25 cellular contexts compared by ENCODE assay signal in the genomic region with DNA sequence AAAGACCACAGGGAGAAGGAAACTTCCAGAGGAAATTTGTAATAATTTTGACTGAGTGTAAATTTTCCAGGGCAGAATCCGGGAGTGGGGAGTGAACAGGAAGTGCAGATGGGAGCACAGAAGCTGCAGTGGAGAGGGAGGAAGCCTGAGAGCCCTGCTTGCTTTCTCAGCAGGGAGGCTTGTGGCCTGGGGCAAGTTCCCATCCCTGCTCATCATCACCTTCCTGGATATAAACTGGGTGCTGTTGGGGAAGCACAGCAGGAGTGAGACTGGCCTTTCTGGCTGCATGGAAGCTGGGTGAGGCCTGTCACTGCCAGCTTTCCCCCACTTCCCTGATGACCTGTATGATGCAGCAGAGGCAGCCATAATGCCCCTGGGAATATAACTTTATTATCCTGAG.
DNase-seq lines count a peak whose midpoint lies in the region; ATAC-seq and TF ChIP-seq lines count a peak whose summit lies in the region.
"Had no signal": no experiment of that assay in that cellular context is flagged by ENCODE, and none has a peak within 500 bp of the region (broad histone marks: within the 10 kb centered on the region; RNA-seq: fewer than 3 reads in every experiment).

No MANE protein-coding gene starts in this region.

- DNase-seq in MCF 10A (ENCODE audit: unreplicated experiment) (peak; percentile 19), breast epithelium (ENCODE audit: low spot score in 2 of 2) (no peak), SHP77 treated with DMSO at 0.1 percent for 48 hours (lab: John Stamatoyannopoulos, UW) (peak; percentile 35), glomerular visceral epithelial cell (ENCODE audit: extremely low spot score) (peak; percentile 20), NCI-H1436 treated with DMSO at 0.1 percent for 48 hours (lab: John Stamatoyannopoulos, UW) (no peak), HT-29 (ENCODE audit: low spot score) (no peak)
- DNase-seq: activated CD4-positive, alpha-beta T cell treated with anti-CD3 and anti-CD28 coated beads, Interleukin-2, amount 50 U/mL, for 4 hours; activated naive CD4-positive, alpha-beta T cell; amygdala; DMS 273 treated with DMSO at 0.1 percent for 48 hours; HCEC 1CT; KBM-7; NCI-H1092 treated with DMSO at 0.1 percent for 48 hours; NCI-H2171; NCI-H82; RPMI8226; spleen; stimulated activated CD8-positive, alpha-beta memory T cell treated with anti-CD3 and anti-CD28 coated beads, Interleukin-4, amount 100 ng/mL, for 48 hours; SW 1271 had no signal

- peak overlapping the region; percentile 78 for H3K27ac Mint-ChIP-seq in MCF 10A (ENCODE audit: low read depth, unreplicated experiment)

- no peak overlapping the region for H3K4me3 ChIP-seq in breast epithelium
- H3K4me3 ChIP-seq: A549; BLaER1 treated with 17β-estradiol and CSF1 and Interleukin-3, amounts not matched to agents 10 nM and 100 nM; hepatocyte; spleen; thoracic aorta had no signal

- CTCF ChIA-PET in MCF 10A (lab: Yijun Ruan, JAX): no interaction called here

- no peak for TF ChIP-seq POLR2A in breast epithelium (IDR thresholded peaks at IDR 0.05)
- TF ChIP-seq POLR2A in GM18505 (IDR thresholded peaks at IDR 0.05; ENCODE audit: borderline replicate concordance, extremely low read depth, insufficient read depth, insufficient read length): no peak

- H3K36me3 ChIP-seq in breast epithelium: no peaks in the 10 kb centered on the region
- H3K36me3 ChIP-seq: BLaER1 treated with 17β-estradiol and CSF1 and Interleukin-3, amounts not matched to agents 10 nM and 100 nM; spleen; thoracic aorta had no signal

- peaks cover 0 to 7% of the 10 kb centered on the region in 2 donors for H3K9me3 ChIP-seq in breast epithelium
- H3K9me3 ChIP-seq: A549; BLaER1 treated with 17β-estradiol and CSF1 and Interleukin-3, amounts not matched to agents 10 nM and 100 nM; thoracic aorta had no signal

- POLR2A ChIA-PET in MCF 10A (lab: Yijun Ruan, JAX): no interaction called here

- peaks cover 22% of the 10 kb centered on the region for H3K4me1 Mint-ChIP-seq in MCF 10A (ENCODE audit: insufficient read depth, unreplicated experiment)

- no peak overlapping the region for H3K27ac ChIP-seq in breast epithelium
- H3K27ac ChIP-seq: A549; BLaER1 treated with 17β-estradiol and CSF1 and Interleukin-3, amounts not matched to agents 10 nM and 100 nM; hepatocyte; spleen; thoracic aorta had no signal

- no peaks in the 10 kb centered on the region for H3K27me3 ChIP-seq in breast epithelium
- H3K27me3 ChIP-seq: BLaER1 treated with 17β-estradiol and CSF1 and Interleukin-3, amounts not matched to agents 10 nM and 100 nM; hepatocyte; spleen had no signal

- H3K36me3 Mint-ChIP-seq in MCF 10A (ENCODE audit: insufficient read depth, unreplicated experiment): no peaks in the 10 kb centered on the region

- H3K9me3 Mint-ChIP-seq in MCF 10A (ENCODE audit: unreplicated experiment): peaks cover 5% of the 10 kb centered on the region

- H3K4me3 Mint-ChIP-seq in MCF 10A (ENCODE audit: unreplicated experiment): no peak overlapping the region

- TF ChIP-seq CTCF in MCF 10A (IDR thresholded peaks at IDR 0.05; ENCODE audit: unreplicated experiment) (no peak), breast epithelium (IDR thresholded peaks at IDR 0.05) (no peak)

- no peaks in the 10 kb centered on the region for H3K4me1 ChIP-seq in breast epithelium
- H3K4me1 ChIP-seq: A549, spleen had no signal

- ATAC-seq in GM18505 (IDR thresholded peaks at IDR 0.05; ENCODE audit: unreplicated experiment) (no peak), HG03108 (IDR thresholded peaks at IDR 0.05; ENCODE audit: unreplicated experiment) (no peak)
- ATAC-seq: A549 had no signal

- no TSS peak for BruUV-seq in MCF 10A (replicated peaks; lab: Mats Ljungman, UMichigan)

- intact Hi-C loops in MCF 10A (cut with micrococcal nuclease): no loop called here
- intact Hi-C loops in breast epithelium (cut with DNase I; ENCODE audit: low total_unique reads): no loop called here

- no peaks in the 10 kb centered on the region for H3K27me3 Mint-ChIP-seq in MCF 10A (ENCODE audit: insufficient read depth, unreplicated experiment)

Comparison
In these comparisons a context has a peak if more than half of its experiments do, and no peak if none do; other contexts are left out.
1. DNase-seq: peak in MCF 10A (single experiment), SHP77 treated with DMSO at 0.1 percent for 48 hours (single experiment) and glomerular visceral epithelial cell (single experiment); none in breast epithelium (0 of 2), NCI-H1436 treated with DMSO at 0.1 percent for 48 hours (single experiment) and HT-29 (single experiment).